19 cellular contexts compared by ENCODE assay signal in genomic region chrX:33032700-33033099, GRCh38.
A peak's percentile ranks its signal among the peaks of the same experiment; 100 is the strongest.
DNase-seq lines count a peak whose midpoint lies in the region; ATAC-seq and TF ChIP-seq lines count a peak whose summit lies in the region.
"Had no signal": no experiment of that assay in that cellular context is flagged by ENCODE, and none has a peak within 500 bp of the region (broad histone marks: within the 10 kb centered on the region; RNA-seq: fewer than 3 reads in every experiment).

No MANE protein-coding gene starts in this region.

- peak; percentile 51 for ATAC-seq in gastroesophageal sphincter
- ATAC-seq in HG03108 (IDR thresholded peaks at IDR 0.05; ENCODE audit: unreplicated experiment) = no peak
- ATAC-seq: A549 had no signal

- WGBS in gastroesophageal sphincter (ENCODE audit: low coverage in 1 of 2), 2 donors = 0 to 25% methylated on average over 3 of the region's 3 CpGs
- 67 to 83% methylated on average over 3 of the region's 3 CpGs for WGBS in sigmoid colon, 2 donors
- 35 to 74% methylated on average over 3 of the region's 3 CpGs for WGBS in transverse colon (ENCODE audit: low coverage in 1 of 2), 2 donors

- H3K4me3 ChIP-seq in ascending aorta (peak overlapping the region in 1 of 2 donors; percentile 37), gastroesophageal sphincter (peak overlapping the region; percentile 6 to 10), sigmoid colon (peak overlapping the region in 1 of 4 donors; percentile 5), transverse colon (no peak overlapping the region)
- H3K4me3 ChIP-seq: A549, GM23248 had no signal

- H3K36me3 ChIP-seq in ascending aorta = no peaks in the 10 kb centered on the region
- H3K36me3 ChIP-seq in gastroesophageal sphincter = no peaks in the 10 kb centered on the region
- H3K36me3 ChIP-seq in sigmoid colon = no peaks in the 10 kb centered on the region
- no peaks in the 10 kb centered on the region for H3K36me3 ChIP-seq in transverse colon

- no peak for TF ChIP-seq CTCF in ascending aorta (IDR thresholded peaks at IDR 0.05)
- TF ChIP-seq CTCF in gastroesophageal sphincter (IDR thresholded peaks at IDR 0.05) = no peak
- no peak for TF ChIP-seq CTCF in sigmoid colon (IDR thresholded peaks at IDR 0.05)
- no peak for TF ChIP-seq CTCF in transverse colon (IDR thresholded peaks at IDR 0.05)

- TF ChIP-seq POLR2A in gastroesophageal sphincter (IDR thresholded peaks at IDR 0.05) = no peak
- TF ChIP-seq POLR2A in sigmoid colon (IDR thresholded peaks at IDR 0.05) = no peak
- no peak for TF ChIP-seq POLR2A in transverse colon (IDR thresholded peaks at IDR 0.05)

- H3K9me3 ChIP-seq in ascending aorta (no peaks in the 10 kb centered on the region), gastroesophageal sphincter (no peaks in the 10 kb centered on the region), sigmoid colon (no peaks in the 10 kb centered on the region), transverse colon (no peaks in the 10 kb centered on the region)
- H3K9me3 ChIP-seq: A549, Caco-2 had no signal

- in situ Hi-C loops in transverse colon (cut with MboI; ENCODE audit: low pct_ligation_motif_present in 1 of 4, low pct_unique_long_range_greater_than_20kb in 1 of 4, low sequenced_read_pairs in 3 of 4) = no loop called here

- H3K27ac ChIP-seq in ascending aorta = peak overlapping the region; percentile 73 to 82
- H3K27ac ChIP-seq in gastroesophageal sphincter = peak overlapping the region; percentile 67 to 86 (median 80)
- peak overlapping the region; percentile 67 to 79 (median 72) for H3K27ac ChIP-seq in sigmoid colon
- peak overlapping the region; percentile 47 to 75 (median 58) for H3K27ac ChIP-seq in transverse colon
- H3K27ac ChIP-seq: A549, GM23248 had no signal

- no peaks in the 10 kb centered on the region for H3K27me3 ChIP-seq in ascending aorta
- H3K27me3 ChIP-seq in gastroesophageal sphincter = no peaks in the 10 kb centered on the region
- no peaks in the 10 kb centered on the region for H3K27me3 ChIP-seq in sigmoid colon
- H3K27me3 ChIP-seq in transverse colon = no peaks in the 10 kb centered on the region

- intact Hi-C loops in ascending aorta (cut with DNase I) (loop anchor here (10.0 kb wide), 1 partner anchor 172 kb away; no protein-coding TSS in a partner anchor), sigmoid colon (cut with DNase I) (loop anchor here (5.0 kb wide), 1 partner anchor 180 kb away; the partner anchor contains the start of gene DMD), transverse colon (cut with DNase I; ENCODE audit: low total_unique reads) (no loop called here)

- H3K4me1 ChIP-seq in ascending aorta = peaks cover 0 to 3% of the 10 kb centered on the region in 2 donors
- H3K4me1 ChIP-seq in gastroesophageal sphincter = peaks cover 0 to 8% (median 0%) of the 10 kb centered on the region in 3 donors
- H3K4me1 ChIP-seq in sigmoid colon = peaks cover 0 to 14% (median 3%) of the 10 kb centered on the region in 4 donors
- no peaks in the 10 kb centered on the region for H3K4me1 ChIP-seq in transverse colon
- H3K4me1 ChIP-seq: A549, Caco-2 had no signal

- TF ChIP-seq EP300 in gastroesophageal sphincter (IDR thresholded peaks at IDR 0.05) (no peak), sigmoid colon (IDR thresholded peaks at IDR 0.05) (peak in 2 of 4 donors; percentile 12 to 16), transverse colon (IDR thresholded peaks at IDR 0.05; ENCODE audit: low read depth) (no peak)

- DNase-seq in ascending aorta (ENCODE audit: low spot score in 2 of 2) (no peak), sigmoid colon (no peak), transverse colon (no peak), OCI-M1 (lab: John Stamatoyannopoulos, UW) (no peak), HT-29 (ENCODE audit: low spot score) (no peak)
- DNase-seq: Caco-2; CD4-positive, alpha-beta T cell; GF-D8; GM23248; HCEC 1CT; NCI-H1092 treated with DMSO at 0.1 percent for 48 hours; NCI-H1694; NCI-H2081 treated with DMSO at 0.1 percent for 48 hours; NCI-H748 treated with DMSO at 0.1 percent for 48 hours; NK-92 treated with Interleukin-12 subunit alpha and Interleukin-12 subunit beta, amount 100 ng/mL, for 24 hours; Right ventricle myocardium superior had no signal

Comparison
In these comparisons a context has a peak if more than half of its experiments do, and no peak if none do; other contexts are left out.
1. H3K4me3 ChIP-seq: peak in gastroesophageal sphincter (2 of 2); none in transverse colon (0 of 4).
2. Peak in every context shown above with its lines, with median percentiles within 50 percentile points of each other: H3K27ac ChIP-seq.